ENCODE assay signal across 8 cellular contexts in the genomic region with DNA sequence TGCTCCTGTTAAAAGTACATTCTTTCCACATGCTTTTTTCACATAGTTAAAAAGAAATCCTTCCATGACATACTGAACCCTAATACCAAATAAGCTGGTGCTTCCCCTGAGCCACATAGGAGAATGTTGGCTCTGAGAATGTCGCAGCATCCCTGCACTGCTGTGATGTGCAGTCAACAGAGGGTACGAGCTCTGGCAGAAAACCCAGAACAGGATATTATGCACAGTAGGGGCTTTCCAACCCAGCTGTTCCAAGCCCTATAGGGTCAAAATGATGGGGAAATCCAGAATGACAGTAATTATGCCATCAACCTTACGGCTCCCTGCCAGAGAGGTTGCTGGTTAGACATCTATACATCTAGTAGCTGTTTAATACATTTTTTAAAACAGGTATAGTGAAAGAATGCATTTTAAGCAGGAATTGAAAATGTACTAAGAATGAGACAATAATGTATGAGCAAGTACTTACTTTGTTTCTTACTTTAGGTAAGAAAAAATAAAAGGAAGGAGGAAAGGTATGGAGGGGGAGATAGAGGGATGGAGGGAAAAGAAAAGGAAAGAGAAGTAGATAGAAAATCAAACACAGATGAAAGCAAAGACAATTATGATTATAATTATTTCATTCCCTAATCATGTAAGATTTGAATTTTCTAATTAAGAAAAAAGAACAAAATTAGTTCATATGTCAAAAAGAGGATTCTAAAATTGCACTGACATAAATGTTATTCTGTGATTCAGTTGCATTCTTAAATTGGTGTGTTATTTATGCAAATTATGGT.
DNase-seq lines count a peak whose midpoint lies in the region; ATAC-seq and TF ChIP-seq lines count a peak whose summit lies in the region.

No MANE protein-coding gene starts in this region.

- H3K9me3 Mint-ChIP-seq in activated CD4-positive, alpha-beta T cell treated with anti-CD3 and anti-CD28 coated beads, Interleukin-2, amount 10 ng/mL, durations not matched to agents 24 days and 14 days: no peaks in the 10 kb centered on the region
- H3K9me3 Mint-ChIP-seq in progenitor cell of endocrine pancreas (ENCODE audit: low read depth): no peaks in the 10 kb centered on the region

- peaks cover 47% of the 10 kb centered on the region for H3K4me1 Mint-ChIP-seq in activated CD4-positive, alpha-beta T cell treated with anti-CD3 and anti-CD28 coated beads, Interleukin-2, amount 10 ng/mL, durations not matched to agents 24 days and 14 days
- H3K4me1 Mint-ChIP-seq in progenitor cell of endocrine pancreas (ENCODE audit: low read depth): peaks cover 20% of the 10 kb centered on the region

- TF ChIP-seq CTCF in progenitor cell of endocrine pancreas (IDR thresholded peaks at IDR 0.05; ENCODE audit: unreplicated experiment): no peak
- no peak for TF ChIP-seq CTCF in foreskin fibroblast (IDR thresholded peaks at IDR 0.05; ENCODE audit: low read depth, low read length)

- peak; percentile 66 for ATAC-seq in GM18873 (IDR thresholded peaks at IDR 0.05; ENCODE audit: low FRiP score, unreplicated experiment)
- peak; percentile 53 for ATAC-seq in HG02973 (IDR thresholded peaks at IDR 0.05; ENCODE audit: unreplicated experiment)
- no peak for ATAC-seq in SK-N-SH treated with all-trans-retinoic acid at 6 μM for 48 hours

- no peak overlapping the region for H3K4me3 ChIP-seq in foreskin fibroblast (ENCODE audit: low read depth in 1 of 2, low read length in 2 of 2)

- DNase-seq in activated CD4-positive, alpha-beta T cell treated with anti-CD3 and anti-CD28 coated beads, Interleukin-2, amount 10 ng/mL, durations not matched to agents 24 days and 14 days: peak; percentile 88
- peak; percentile 32 for DNase-seq in stimulated activated CD4-positive, alpha-beta T cell treated with anti-CD3 and anti-CD28 coated beads, Interleukin-12 subunit alpha, Interleukin-12 subunit beta, amount 100 ng/mL, for 4 hours
- DNase-seq in progenitor cell of endocrine pancreas (ENCODE audit: low spot score, unreplicated experiment) (no peak), SHP77 treated with DMSO at 0.1 percent for 48 hours (lab: John Stamatoyannopoulos, UW) (no peak), foreskin fibroblast (no peak)

- no peaks in the 10 kb centered on the region for H3K27me3 Mint-ChIP-seq in activated CD4-positive, alpha-beta T cell treated with anti-CD3 and anti-CD28 coated beads, Interleukin-2, amount 10 ng/mL, durations not matched to agents 24 days and 14 days
- H3K27me3 Mint-ChIP-seq in progenitor cell of endocrine pancreas: no peaks in the 10 kb centered on the region

- peak overlapping the region; percentile 78 for H3K4me3 Mint-ChIP-seq in activated CD4-positive, alpha-beta T cell treated with anti-CD3 and anti-CD28 coated beads, Interleukin-2, amount 10 ng/mL, durations not matched to agents 24 days and 14 days
- no peak overlapping the region for H3K4me3 Mint-ChIP-seq in progenitor cell of endocrine pancreas (ENCODE audit: low read depth)

- H3K27ac Mint-ChIP-seq in activated CD4-positive, alpha-beta T cell treated with anti-CD3 and anti-CD28 coated beads, Interleukin-2, amount 10 ng/mL, durations not matched to agents 24 days and 14 days: peak overlapping the region; percentile 96
- no peak overlapping the region for H3K27ac Mint-ChIP-seq in progenitor cell of endocrine pancreas

- intact Hi-C loops in activated CD4-positive, alpha-beta T cell treated with anti-CD3 and anti-CD28 coated beads, Interleukin-2, amount 10 ng/mL, durations not matched to agents 24 days and 14 days (cut with micrococcal nuclease): loop anchor here (1.0 to 5.0 kb wide), 9 partner anchors 15 to 981 kb away; no protein-coding TSS in a partner anchor

- H3K36me3 Mint-ChIP-seq in activated CD4-positive, alpha-beta T cell treated with anti-CD3 and anti-CD28 coated beads, Interleukin-2, amount 10 ng/mL, durations not matched to agents 24 days and 14 days (ENCODE audit: low read depth): no peaks in the 10 kb centered on the region
- peaks cover 6% of the 10 kb centered on the region for H3K36me3 Mint-ChIP-seq in progenitor cell of endocrine pancreas (ENCODE audit: insufficient read depth)

TF ChIP-seq in SK-N-SH treated with all-trans-retinoic acid at 6 μM for 48 hours, 23 proteins besides CTCF, POLR2A, EP300 and RAD21:
- no peak for TF ChIP-seq ARNTL (CRISPR knock-in tag; IDR thresholded peaks at IDR 0.05; ENCODE audit: borderline replicate concordance, low read depth)
- no peak for TF ChIP-seq ZNF8 (CRISPR knock-in tag; IDR thresholded peaks at IDR 0.05)
- no peak for TF ChIP-seq ZC3H10 (CRISPR knock-in tag; IDR thresholded peaks at IDR 0.05)
- no peak for TF ChIP-seq ESRRG (CRISPR knock-in tag; IDR thresholded peaks at IDR 0.05)
- no peak for TF ChIP-seq PPARA (CRISPR knock-in tag; IDR thresholded peaks at IDR 0.05; ENCODE audit: borderline replicate concordance)
- TF ChIP-seq ZNF70 (CRISPR knock-in tag; IDR thresholded peaks at IDR 0.05): no peak

Comparison
In these comparisons a context has a peak if more than half of its experiments do, and no peak if none do; other contexts are left out.
1. DNase-seq: peak in activated CD4-positive, alpha-beta T cell treated with anti-CD3 and anti-CD28 coated beads, Interleukin-2, amount 10 ng/mL, durations not matched to agents 24 days and 14 days (single experiment) and stimulated activated CD4-positive, alpha-beta T cell treated with anti-CD3 and anti-CD28 coated beads, Interleukin-12 subunit alpha, Interleukin-12 subunit beta, amount 100 ng/mL, for 4 hours (single experiment); none in progenitor cell of endocrine pancreas (single experiment), SHP77 treated with DMSO at 0.1 percent for 48 hours (single experiment) and foreskin fibroblast (0 of 2).